ENCODE assay signal across 9 cellular contexts in the genomic region with DNA sequence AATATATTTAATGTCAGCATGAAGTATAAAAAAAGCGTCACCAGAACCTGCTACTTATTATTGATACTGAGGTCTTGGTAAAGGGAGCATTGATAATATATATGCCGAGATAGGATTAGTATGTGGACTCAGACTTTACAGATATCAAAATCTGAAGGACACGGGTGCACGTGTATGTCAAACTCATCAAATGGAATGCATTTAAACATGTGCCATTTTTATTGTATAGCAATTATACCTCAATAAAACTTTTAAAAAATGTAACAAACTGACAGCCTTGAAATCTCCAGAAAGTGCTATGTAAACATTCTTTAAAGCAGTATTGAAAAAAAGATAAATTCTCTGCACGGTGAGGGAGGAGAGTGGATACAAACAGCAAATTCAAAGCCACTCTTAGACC.
DNase-seq lines count a peak whose midpoint lies in the region; ATAC-seq and TF ChIP-seq lines count a peak whose summit lies in the region.
"Had no signal": no experiment of that assay in that cellular context is flagged by ENCODE, and none has a peak within 500 bp of the region (broad histone marks: within the 10 kb centered on the region; RNA-seq: fewer than 3 reads in every experiment).

No MANE protein-coding gene starts in this region.

- DNase-seq in activated CD8-positive, alpha-beta memory T cell treated with anti-CD3 and anti-CD28 coated beads, Interleukin-2, amount 10 ng/mL, durations not matched to agents 7 days and 5 days = no peak
- no peak for DNase-seq in activated CD8-positive, alpha-beta memory T cell treated with anti-CD3 and anti-CD28 coated beads, Interleukin-2, amount 50 U/mL, for 48 hours
- no peak for DNase-seq in activated naive CD8-positive, alpha-beta T cell treated with anti-CD3 and anti-CD28 coated beads, Interleukin-2, amount 10 ng/mL, durations not matched to agents 7 days and 5 days
- no peak for DNase-seq in NCI-H226
- no peak for DNase-seq in substantia nigra (lab: John Stamatoyannopoulos, UW)
- DNase-seq in DMS 273 (lab: John Stamatoyannopoulos, UW; ENCODE audit: unreplicated experiment) = no peak
- DNase-seq: activated CD8-positive, alpha-beta memory T cell treated with anti-CD3 and anti-CD28 coated beads, Interleukin-2, amount 50 U/mL, for 4 hours had no signal

- H3K9me3 ChIP-seq in liver (ENCODE audit: control insufficient read depth in 4 of 4, low read length in 3 of 4) = no peaks in the 10 kb centered on the region
- no peaks in the 10 kb centered on the region for H3K9me3 ChIP-seq in thymus (ENCODE audit: control insufficient read depth)

- no peaks in the 10 kb centered on the region for H3K27me3 ChIP-seq in liver (ENCODE audit: control insufficient read depth in 4 of 4, insufficient read depth in 4 of 4, low read length in 3 of 4)
- H3K27me3 ChIP-seq in thymus (ENCODE audit: control insufficient read depth, insufficient read depth) = no peaks in the 10 kb centered on the region

- ATAC-seq in activated CD8-positive, alpha-beta memory T cell treated with anti-CD3 and anti-CD28 coated beads, Interleukin-2, amount 10 ng/mL, durations not matched to agents 7 days and 5 days = no peak
- ATAC-seq in activated naive CD8-positive, alpha-beta T cell treated with anti-CD3 and anti-CD28 coated beads, Interleukin-2, amount 10 ng/mL, durations not matched to agents 7 days and 5 days (ENCODE audit: low read depth) = no peak

- peak overlapping the region; percentile 98 for H3K27ac Mint-ChIP-seq in activated CD8-positive, alpha-beta memory T cell treated with anti-CD3 and anti-CD28 coated beads, Interleukin-2, amount 10 ng/mL, durations not matched to agents 7 days and 5 days
- peak overlapping the region; percentile 96 for H3K27ac Mint-ChIP-seq in activated naive CD8-positive, alpha-beta T cell treated with anti-CD3 and anti-CD28 coated beads, Interleukin-2, amount 10 ng/mL, durations not matched to agents 7 days and 5 days

- no peak overlapping the region for H3K9ac ChIP-seq in liver (ENCODE audit: low read depth in 1 of 2, low read length in 2 of 2)

- H3K36me3 Mint-ChIP-seq in activated CD8-positive, alpha-beta memory T cell treated with anti-CD3 and anti-CD28 coated beads, Interleukin-2, amount 10 ng/mL, durations not matched to agents 7 days and 5 days = peaks cover 6% of the 10 kb centered on the region
- H3K36me3 Mint-ChIP-seq in activated naive CD8-positive, alpha-beta T cell treated with anti-CD3 and anti-CD28 coated beads, Interleukin-2, amount 10 ng/mL, durations not matched to agents 7 days and 5 days = peaks cover 2% of the 10 kb centered on the region

- POLR2A ChIA-PET in activated naive CD8-positive, alpha-beta T cell treated with anti-CD3 and anti-CD28 coated beads, Interleukin-2, amount 10 ng/mL, durations not matched to agents 7 days and 5 days (lab: Charles Lee) = no interaction called here

- H3K4me3 ChIP-seq in liver (ENCODE audit: low read depth in 1 of 3, low read length in 3 of 3) (peak overlapping the region; percentile 83 to 98 (median 95)), thymus (ENCODE audit: low read length) (peak overlapping the region; percentile 80)

- no peaks in the 10 kb centered on the region for H3K27me3 Mint-ChIP-seq in activated CD8-positive, alpha-beta memory T cell treated with anti-CD3 and anti-CD28 coated beads, Interleukin-2, amount 10 ng/mL, durations not matched to agents 7 days and 5 days
- no peaks in the 10 kb centered on the region for H3K27me3 Mint-ChIP-seq in activated naive CD8-positive, alpha-beta T cell treated with anti-CD3 and anti-CD28 coated beads, Interleukin-2, amount 10 ng/mL, durations not matched to agents 7 days and 5 days

- 18% methylated on average over 5 of the region's 5 CpGs for WGBS in liver
- WGBS in thymus = 41% methylated on average over 5 of the region's 5 CpGs

- peaks cover 0 to 12% (median 7%) of the 10 kb centered on the region in 4 donors for H3K4me1 ChIP-seq in liver (ENCODE audit: control insufficient read depth in 4 of 4, insufficient read depth in 4 of 4, low read length in 3 of 4)
- H3K4me1 ChIP-seq in thymus (ENCODE audit: control insufficient read depth, insufficient read depth, low read length) = peaks cover 4% of the 10 kb centered on the region

- H3K4me1 Mint-ChIP-seq in activated CD8-positive, alpha-beta memory T cell treated with anti-CD3 and anti-CD28 coated beads, Interleukin-2, amount 10 ng/mL, durations not matched to agents 7 days and 5 days = peaks cover 29% of the 10 kb centered on the region
- H3K4me1 Mint-ChIP-seq in activated naive CD8-positive, alpha-beta T cell treated with anti-CD3 and anti-CD28 coated beads, Interleukin-2, amount 10 ng/mL, durations not matched to agents 7 days and 5 days = peaks cover 12% of the 10 kb centered on the region

- CTCF ChIA-PET in activated CD8-positive, alpha-beta memory T cell treated with anti-CD3 and anti-CD28 coated beads, Interleukin-2, amount 10 ng/mL, durations not matched to agents 7 days and 5 days (lab: Charles Lee) = no interaction called here

- TF ChIP-seq RAD21 in liver (IDR thresholded peaks at IDR 0.05) = no peak

- TF ChIP-seq CTCF in liver (IDR thresholded peaks at IDR 0.05; ENCODE audit: low read depth, low read length, missing input control) = no peak

- H3K9me3 Mint-ChIP-seq in activated CD8-positive, alpha-beta memory T cell treated with anti-CD3 and anti-CD28 coated beads, Interleukin-2, amount 10 ng/mL, durations not matched to agents 7 days and 5 days (ENCODE audit: low read depth) = no peaks in the 10 kb centered on the region
- H3K9me3 Mint-ChIP-seq in activated naive CD8-positive, alpha-beta T cell treated with anti-CD3 and anti-CD28 coated beads, Interleukin-2, amount 10 ng/mL, durations not matched to agents 7 days and 5 days = no peaks in the 10 kb centered on the region

- peak overlapping the region; percentile 99 for H3K4me3 Mint-ChIP-seq in activated CD8-positive, alpha-beta memory T cell treated with anti-CD3 and anti-CD28 coated beads, Interleukin-2, amount 10 ng/mL, durations not matched to agents 7 days and 5 days
- peak overlapping the region; percentile 92 for H3K4me3 Mint-ChIP-seq in activated naive CD8-positive, alpha-beta T cell treated with anti-CD3 and anti-CD28 coated beads, Interleukin-2, amount 10 ng/mL, durations not matched to agents 7 days and 5 days

- no peak overlapping the region for H3K27ac ChIP-seq in liver (ENCODE audit: low read depth in 1 of 2, low read length in 2 of 2)
- no peak overlapping the region for H3K27ac ChIP-seq in thymus (ENCODE audit: low read depth)
- no peak overlapping the region for H3K27ac ChIP-seq in substantia nigra (ENCODE audit: low read depth, low read length, poor library complexity, severe bottlenecking)

- H3K36me3 ChIP-seq in liver (ENCODE audit: control insufficient read depth in 4 of 4, insufficient read depth in 3 of 4, low read depth in 1 of 4, low read length in 3 of 4) (no peaks in the 10 kb centered on the region), thymus (ENCODE audit: control insufficient read depth, insufficient read depth) (no peaks in the 10 kb centered on the region)

TF ChIP-seq in liver, 16 proteins besides CTCF, POLR2A, EP300 and RAD21 (continues in another document):
- TF ChIP-seq, protein P1, sequence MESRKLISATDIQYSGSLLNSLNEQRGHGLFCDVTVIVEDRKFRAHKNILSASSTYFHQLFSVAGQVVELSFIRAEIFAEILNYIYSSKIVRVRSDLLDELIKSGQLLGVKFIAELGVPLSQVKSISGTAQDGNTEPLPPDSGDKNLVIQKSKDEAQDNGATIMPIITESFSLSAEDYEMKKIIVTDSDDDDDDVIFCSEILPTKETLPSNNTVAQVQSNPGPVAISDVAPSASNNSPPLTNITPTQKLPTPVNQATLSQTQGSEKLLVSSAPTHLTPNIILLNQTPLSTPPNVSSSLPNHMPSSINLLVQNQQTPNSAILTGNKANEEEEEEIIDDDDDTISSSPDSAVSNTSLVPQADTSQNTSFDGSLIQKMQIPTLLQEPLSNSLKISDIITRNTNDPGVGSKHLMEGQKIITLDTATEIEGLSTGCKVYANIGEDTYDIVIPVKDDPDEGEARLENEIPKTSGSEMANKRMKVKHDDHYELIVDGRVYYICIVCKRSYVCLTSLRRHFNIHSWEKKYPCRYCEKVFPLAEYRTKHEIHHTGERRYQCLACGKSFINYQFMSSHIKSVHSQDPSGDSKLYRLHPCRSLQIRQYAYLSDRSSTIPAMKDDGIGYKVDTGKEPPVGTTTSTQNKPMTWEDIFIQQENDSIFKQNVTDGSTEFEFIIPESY (IDR thresholded peaks at IDR 0.05) = no peak
- TF ChIP-seq FOXA1 (IDR thresholded peaks at IDR 0.05) = no peak
- TF ChIP-seq, protein P2, sequence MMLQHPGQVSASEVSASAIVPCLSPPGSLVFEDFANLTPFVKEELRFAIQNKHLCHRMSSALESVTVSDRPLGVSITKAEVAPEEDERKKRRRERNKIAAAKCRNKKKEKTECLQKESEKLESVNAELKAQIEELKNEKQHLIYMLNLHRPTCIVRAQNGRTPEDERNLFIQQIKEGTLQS (IDR thresholded peaks at IDR 0.05) = no peak
- TF ChIP-seq EGR1 (IDR thresholded peaks at IDR 0.05; ENCODE audit: low read depth in 2 of 2) = no peak
- TF ChIP-seq, protein P3, sequence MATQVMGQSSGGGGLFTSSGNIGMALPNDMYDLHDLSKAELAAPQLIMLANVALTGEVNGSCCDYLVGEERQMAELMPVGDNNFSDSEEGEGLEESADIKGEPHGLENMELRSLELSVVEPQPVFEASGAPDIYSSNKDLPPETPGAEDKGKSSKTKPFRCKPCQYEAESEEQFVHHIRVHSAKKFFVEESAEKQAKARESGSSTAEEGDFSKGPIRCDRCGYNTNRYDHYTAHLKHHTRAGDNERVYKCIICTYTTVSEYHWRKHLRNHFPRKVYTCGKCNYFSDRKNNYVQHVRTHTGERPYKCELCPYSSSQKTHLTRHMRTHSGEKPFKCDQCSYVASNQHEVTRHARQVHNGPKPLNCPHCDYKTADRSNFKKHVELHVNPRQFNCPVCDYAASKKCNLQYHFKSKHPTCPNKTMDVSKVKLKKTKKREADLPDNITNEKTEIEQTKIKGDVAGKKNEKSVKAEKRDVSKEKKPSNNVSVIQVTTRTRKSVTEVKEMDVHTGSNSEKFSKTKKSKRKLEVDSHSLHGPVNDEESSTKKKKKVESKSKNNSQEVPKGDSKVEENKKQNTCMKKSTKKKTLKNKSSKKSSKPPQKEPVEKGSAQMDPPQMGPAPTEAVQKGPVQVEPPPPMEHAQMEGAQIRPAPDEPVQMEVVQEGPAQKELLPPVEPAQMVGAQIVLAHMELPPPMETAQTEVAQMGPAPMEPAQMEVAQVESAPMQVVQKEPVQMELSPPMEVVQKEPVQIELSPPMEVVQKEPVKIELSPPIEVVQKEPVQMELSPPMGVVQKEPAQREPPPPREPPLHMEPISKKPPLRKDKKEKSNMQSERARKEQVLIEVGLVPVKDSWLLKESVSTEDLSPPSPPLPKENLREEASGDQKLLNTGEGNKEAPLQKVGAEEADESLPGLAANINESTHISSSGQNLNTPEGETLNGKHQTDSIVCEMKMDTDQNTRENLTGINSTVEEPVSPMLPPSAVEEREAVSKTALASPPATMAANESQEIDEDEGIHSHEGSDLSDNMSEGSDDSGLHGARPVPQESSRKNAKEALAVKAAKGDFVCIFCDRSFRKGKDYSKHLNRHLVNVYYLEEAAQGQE (IDR thresholded peaks at IDR 0.05) = no peak
- no peak for TF ChIP-seq GABPA (IDR thresholded peaks at IDR 0.05 in 1 of 2, conservative IDR thresholded peaks at IDR 0.05 in 1 of 2)
- TF ChIP-seq HNF4G (IDR thresholded peaks at IDR 0.05) = no peak
- TF ChIP-seq JUND (IDR thresholded peaks at IDR 0.05) = no peak
